8 cellular contexts compared by ENCODE assay signal in genomic region chr10:72242675-72243074, GRCh38. TPM values are rescaled to one million over a fixed set of nuclear protein-coding genes. Genes with fewer than 3 reads are reported as not detected.
DNase-seq lines count a peak whose midpoint lies in the region; ATAC-seq and TF ChIP-seq lines count a peak whose summit lies in the region.

No MANE protein-coding gene starts in this region.

- no peak for ATAC-seq in body of pancreas
- peak; percentile 46 to 55 (median 52) for ATAC-seq in right lobe of liver
- no peak for ATAC-seq in GM21723 (IDR thresholded peaks at IDR 0.05; ENCODE audit: unreplicated experiment)
- no peak for ATAC-seq in GM21528 (IDR thresholded peaks at IDR 0.05; ENCODE audit: low FRiP score, unreplicated experiment)

- no peak for TF ChIP-seq POLR2A in body of pancreas (IDR thresholded peaks at IDR 0.05)
- TF ChIP-seq POLR2A in right lobe of liver (IDR thresholded peaks at IDR 0.05), result no peak

- intact Hi-C loops in body of pancreas (cut with DNase I) (no loop called here), right lobe of liver (cut with DNase I) (no loop called here)

- H3K36me3 ChIP-seq in body of pancreas (replicated peaks in 1 of 2; ENCODE audit: insufficient read depth in 1 of 2, low read depth in 2 of 2) (no peaks in the 10 kb centered on the region), right lobe of liver (no peaks in the 10 kb centered on the region)

- H3K27me3 Mint-ChIP-seq in T-helper 2 cell treated with Interferon-gamma antibody and Interleukin-4, amounts not matched to agents 5 μg/mL and 100 μg/mL, for 36 hours (ENCODE audit: low read depth), result no peaks in the 10 kb centered on the region

- H3K27ac Mint-ChIP-seq in T-helper 2 cell treated with Interferon-gamma antibody and Interleukin-4, amounts not matched to agents 5 μg/mL and 100 μg/mL, for 36 hours, result peak overlapping the region; percentile 20

- WGBS in body of pancreas, 2 donors, result 61 to 78% methylated on average over 4 of the region's 4 CpGs
- WGBS in right lobe of liver (ENCODE audit: insufficient coverage, low coverage, low lambda C conversion rate, missing lambda C conversion rate), result 39% methylated on average over 3 of the region's 4 CpGs

- no peaks in the 10 kb centered on the region for H3K9me3 ChIP-seq in body of pancreas
- H3K9me3 ChIP-seq in right lobe of liver, result no peaks in the 10 kb centered on the region

- H3K4me1 Mint-ChIP-seq in T-helper 2 cell treated with Interferon-gamma antibody and Interleukin-4, amounts not matched to agents 5 μg/mL and 100 μg/mL, for 36 hours (ENCODE audit: low read depth), result peaks cover 48% of the 10 kb centered on the region

- no peak overlapping the region for H3K4me3 ChIP-seq in body of pancreas
- no peak overlapping the region for H3K4me3 ChIP-seq in right lobe of liver

- H3K27ac ChIP-seq in body of pancreas (peak overlapping the region in 3 of 4 donors; percentile 64 to 97 (median 72)), right lobe of liver (peak overlapping the region; percentile 18 to 74 (median 23))

- peaks cover 4% of the 10 kb centered on the region for H3K36me3 Mint-ChIP-seq in T-helper 2 cell treated with Interferon-gamma antibody and Interleukin-4, amounts not matched to agents 5 μg/mL and 100 μg/mL, for 36 hours (ENCODE audit: low read depth)

- H3K27me3 ChIP-seq in body of pancreas, result no peaks in the 10 kb centered on the region
- no peaks in the 10 kb centered on the region for H3K27me3 ChIP-seq in right lobe of liver

- TF ChIP-seq CTCF in body of pancreas (IDR thresholded peaks at IDR 0.05), result no peak
- TF ChIP-seq CTCF in right lobe of liver (IDR thresholded peaks at IDR 0.05), result no peak

- no peak for DNase-seq in T-helper 2 cell treated with Interferon-gamma antibody and Interleukin-4, amounts not matched to agents 5 μg/mL and 100 μg/mL, for 36 hours (ENCODE audit: low spot score)
- no peak for DNase-seq in T-helper 2 cell
- DNase-seq in body of pancreas, result peak; percentile 30 to 72 (median 44)
- DNase-seq in right lobe of liver, result peak; percentile 41 to 61 (median 58)
- peak; percentile 26 for DNase-seq in superior temporal gyrus (ENCODE audit: extremely low spot score)
- DNase-seq in cerebellar cortex (ENCODE audit: low spot score), result no peak

- no peaks in the 10 kb centered on the region for H3K9me3 Mint-ChIP-seq in T-helper 2 cell treated with Interferon-gamma antibody and Interleukin-4, amounts not matched to agents 5 μg/mL and 100 μg/mL, for 36 hours

- H3K4me1 ChIP-seq in body of pancreas (peaks cover 77% of the 10 kb centered on the region), right lobe of liver (peaks cover 0 to 22% (median 15%) of the 10 kb centered on the region in 4 donors)

- H3K4me3 Mint-ChIP-seq in T-helper 2 cell treated with Interferon-gamma antibody and Interleukin-4, amounts not matched to agents 5 μg/mL and 100 μg/mL, for 36 hours, result no peak overlapping the region

RNA-seq across cellular contexts. Expression of gene ASCC1, which starts 26.6 kb away (rescaled TPM):
- total RNA-seq in body of pancreas, result 10 to 100 TPM; 16.1 to 17.1 TPM
- 10 to 100 TPM; 12.0 to 26.5 (median 14.5) TPM for total RNA-seq in right lobe of liver

RNA-seq across cellular contexts. Expression of gene ANAPC16, which starts 26.9 kb away (rescaled TPM):
- 10 to 100 TPM; 40.9 to 59.4 TPM for total RNA-seq in body of pancreas
- total RNA-seq in right lobe of liver, result 10 to 100 TPM; 38.6 to 79.2 (median 51.3) TPM

RNA-seq across cellular contexts. Expression of gene DDIT4, which starts 31.0 kb away (rescaled TPM):
- total RNA-seq in body of pancreas (100 to 1,000 TPM; 238 to 269 TPM), right lobe of liver (100 to 1,000 TPM in 4 of 6 experiments, 10 to 100 TPM in 2; 51.7 to 180 (median 143) TPM)

Comparison
In these comparisons a context has a peak if more than half of its experiments do, and no peak if none do; other contexts are left out.
1. DNase-seq: peak in body of pancreas (4 of 4), right lobe of liver (3 of 3) and superior temporal gyrus (single experiment); none in T-helper 2 cell treated with Interferon-gamma antibody and Interleukin-4, amounts not matched to agents 5 μg/mL and 100 μg/mL, for 36 hours (single experiment), T-helper 2 cell (0 of 5) and cerebellar cortex (single experiment).
2. ATAC-seq: peak in right lobe of liver (4 of 4); none in body of pancreas (single experiment), GM21723 (single experiment) and GM21528 (single experiment).